ENCODE assay signal across 8 cellular contexts in genomic region chr7:26201261-26202018, GRCh38. TPM values are rescaled to one million over a fixed set of nuclear protein-coding genes. Genes with fewer than 3 reads are reported as not detected.
DNase-seq lines count a peak whose midpoint lies in the region; ATAC-seq, FAIRE-seq and TF ChIP-seq lines count a peak whose summit lies in the region.

TSS of gene CBX3 (plus strand) at chr7:26201745. CDS start at chr7:26202999, 1,254 bp downstream.

- H2AFZ ChIP-seq in SU-DHL-6 (ENCODE audit: low read depth, low read length, severe bottlenecking), result peak within 1 kb of the TSS; percentile 47

- no peaks in the 10 kb centered on the region for H3K9me2 ChIP-seq in SU-DHL-6 (replicated peaks; ENCODE audit: insufficient read depth, low read length)

- peak within 1 kb of the TSS; percentile 100 for H3K27ac Mint-ChIP-seq in activated naive CD8-positive, alpha-beta T cell treated with anti-CD3 and anti-CD28 coated beads for 36 hours

- no peaks in the 10 kb centered on the region for H3K9me3 Mint-ChIP-seq in activated naive CD8-positive, alpha-beta T cell treated with anti-CD3 and anti-CD28 coated beads for 36 hours

- no peak for FAIRE-seq in pancreas (lab: Jason Lieb, UNC)

- H3K27ac ChIP-seq in SU-DHL-6 (ENCODE audit: low read depth, low read length) (peak within 1 kb of the TSS; percentile 97), pancreas (peak within 1 kb of the TSS; percentile 94 to 100 (median 98)), thyroid gland (peak within 1 kb of the TSS; percentile 99 to 100 (median 99))

- peak within 1 kb of the TSS; percentile 98 for H3K9ac ChIP-seq in SU-DHL-6 (ENCODE audit: low read length)

- intact Hi-C loops in Right ventricle myocardium inferior (cut with DNase I), result no loop called here
- intact Hi-C loops in pancreas (cut with DNase I), result no loop called here
- intact Hi-C loops in thyroid gland (cut with DNase I), result no loop called here

- peaks cover 67% of the 10 kb centered on the region for H4K20me1 ChIP-seq in SU-DHL-6 (ENCODE audit: low read depth, low read length)

- H3K4me3 Mint-ChIP-seq in activated naive CD8-positive, alpha-beta T cell treated with anti-CD3 and anti-CD28 coated beads for 36 hours, result peak within 1 kb of the TSS; percentile 100

- no peak for TF ChIP-seq CTCF in GM12875 (IDR thresholded peaks at IDR 0.05; ENCODE audit: borderline replicate concordance, insufficient read depth, low read depth, low read length)
- TF ChIP-seq CTCF in SU-DHL-6 (IDR thresholded peaks at IDR 0.05; ENCODE audit: insufficient read depth, low read length, poor library complexity, severe bottlenecking), result no peak
- TF ChIP-seq CTCF in pancreas (IDR thresholded peaks at IDR 0.05), result no peak
- TF ChIP-seq CTCF in thyroid gland (IDR thresholded peaks at IDR 0.05), result peak in 1 of 6 experiments; percentile 5

- peaks cover 90% of the 10 kb centered on the region for H3K79me2 ChIP-seq in SU-DHL-6 (ENCODE audit: insufficient read depth, low read length)

- peak; percentile 41 to 82 for TF ChIP-seq POLR2A in thyroid gland (IDR thresholded peaks at IDR 0.05)

- H3K36me3 Mint-ChIP-seq in activated naive CD8-positive, alpha-beta T cell treated with anti-CD3 and anti-CD28 coated beads for 36 hours, result peaks cover 76% of the 10 kb centered on the region

- H3K27me3 ChIP-seq in SU-DHL-6 (ENCODE audit: low read length) (no peaks in the 10 kb centered on the region), pancreas (no peaks in the 10 kb centered on the region), thyroid gland (no peaks in the 10 kb centered on the region)

- peak within 1 kb of the TSS; percentile 77 for H3K4me2 ChIP-seq in SU-DHL-6 (ENCODE audit: low read depth, low read length, poor library complexity, severe bottlenecking)

- WGBS in pancreas, 2 donors, result 1 to 10% methylated on average over 65 to 84 of the region's 84 CpGs
- WGBS in thyroid gland, 2 donors, result 0% methylated on average over 16 to 37 of the region's 84 CpGs

- ATAC-seq in HG02642 (IDR thresholded peaks at IDR 0.05; ENCODE audit: poor library complexity, unreplicated experiment), result peak; percentile 47
- peak; percentile 78 for ATAC-seq in Right ventricle myocardium inferior
- peak; percentile 54 to 73 (median 62) for ATAC-seq in pancreas

- peaks cover 63% of the 10 kb centered on the region for H3F3A ChIP-seq in SU-DHL-6 (ENCODE audit: insufficient read depth)

- H3K27me3 Mint-ChIP-seq in activated naive CD8-positive, alpha-beta T cell treated with anti-CD3 and anti-CD28 coated beads for 36 hours, result peaks cover 24% of the 10 kb centered on the region

- H3K4me1 Mint-ChIP-seq in activated naive CD8-positive, alpha-beta T cell treated with anti-CD3 and anti-CD28 coated beads for 36 hours, result peaks cover 38% of the 10 kb centered on the region

- H3K4me3 ChIP-seq in GM12875 (ENCODE audit: low read depth, low read length) (peak within 1 kb of the TSS; percentile 94), SU-DHL-6 (ENCODE audit: insufficient read depth, low read length, poor library complexity, severe bottlenecking) (peak within 1 kb of the TSS; percentile 99), pancreas (peak within 1 kb of the TSS; percentile 68 to 93 (median 83)), thyroid gland (replicated peaks in 1 of 3) (peak within 1 kb of the TSS; percentile 61 to 96 (median 86))

- H3K4me1 ChIP-seq in pancreas (peaks cover 12 to 24% (median 23%) of the 10 kb centered on the region in 3 donors), thyroid gland (peaks cover 26 to 36% of the 10 kb centered on the region in 2 donors)

- no peaks in the 10 kb centered on the region for H3K9me3 ChIP-seq in SU-DHL-6 (ENCODE audit: insufficient read depth, low read length)
- H3K9me3 ChIP-seq in pancreas, result no peaks in the 10 kb centered on the region
- no peaks in the 10 kb centered on the region for H3K9me3 ChIP-seq in thyroid gland

- H3K36me3 ChIP-seq in SU-DHL-6 (ENCODE audit: low read length) (peaks cover 69% of the 10 kb centered on the region), pancreas (peaks cover 0 to 13% (median 11%) of the 10 kb centered on the region in 3 donors), thyroid gland (peaks cover 9 to 11% of the 10 kb centered on the region in 2 donors)

- DNase-seq in NCI-H1105 treated with DMSO at 0.1 percent for 48 hours (lab: John Stamatoyannopoulos, UW) (peak; percentile 95), Right ventricle myocardium inferior (ENCODE audit: missing footprints) (peak; percentile 93), pancreas (peak; percentile 84 to 93 (median 92)), thyroid gland (peak; percentile 86 to 88)
- DNase-seq in activated naive CD8-positive, alpha-beta T cell treated with anti-CD3 and anti-CD28 coated beads for 36 hours, result peak; percentile 94

RNA-seq across cellular contexts. Expression of gene CBX3, which starts in this region (rescaled TPM):
- 100 to 1,000 TPM; 366 to 370 TPM for total RNA-seq in activated naive CD8-positive, alpha-beta T cell treated with anti-CD3 and anti-CD28 coated beads for 36 hours
- 59.3 TPM for total RNA-seq in Right ventricle myocardium inferior
- 10 to 100 TPM; 22.0 to 55.5 (median 32.9) TPM for total RNA-seq in pancreas
- polyA plus RNA-seq in pancreas, result 10 to 100 TPM; 32.9 to 60.7 TPM
- total RNA-seq in thyroid gland, result 10 to 100 TPM; 41.6 to 72.3 (median 55.6) TPM

Comparison
In these comparisons a context has a peak if more than half of its experiments do, and no peak if none do; other contexts are left out.
1. Peak in every context shown above with its lines: DNase-seq, ATAC-seq, H3K4me3 ChIP-seq and H3K27ac ChIP-seq.